In the genomic region with DNA sequence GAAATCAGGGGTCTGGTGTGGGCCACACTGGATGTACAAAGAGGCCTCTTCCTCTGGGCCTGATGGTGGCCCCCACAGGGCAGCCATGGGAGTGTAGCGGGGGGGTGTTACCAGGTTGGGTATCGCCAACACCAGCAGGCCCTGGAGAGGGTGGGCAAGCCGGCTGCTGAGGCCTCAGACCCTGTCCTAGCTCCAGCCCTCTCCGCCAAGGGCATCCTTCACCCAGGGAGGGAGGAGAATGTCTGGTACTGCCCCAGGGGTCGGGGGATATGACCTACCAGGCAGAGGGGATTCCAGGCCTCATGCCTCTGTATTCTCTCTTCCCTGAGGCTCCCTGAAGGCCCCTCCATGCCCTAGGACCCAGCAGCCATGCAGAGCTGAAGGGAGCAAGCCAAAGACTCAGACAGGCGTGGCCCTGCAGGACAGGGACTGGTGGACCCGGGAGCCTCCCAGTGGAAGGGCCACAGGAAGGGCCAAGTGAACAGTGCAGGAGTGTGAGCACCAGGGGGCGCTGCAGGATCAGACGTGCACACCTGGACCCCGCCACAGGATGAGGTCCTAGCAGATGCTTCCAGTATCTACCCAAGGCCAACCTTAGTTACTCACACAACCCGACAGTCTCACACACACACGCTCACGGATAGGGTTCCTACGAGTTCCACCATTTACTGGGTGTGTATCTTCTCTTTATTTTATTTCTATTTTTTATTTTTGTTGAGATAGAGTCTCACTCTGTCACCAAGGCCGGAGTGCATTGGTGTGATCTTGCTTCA, we compare ENCODE assay signal across 1 cellular context.
A peak's percentile ranks its signal among the peaks of the same experiment; 100 is the strongest.
TF ChIP-seq lines count a peak whose summit lies in the region.

No MANE protein-coding gene starts in this region.

TF ChIP-seq in K562, 482 proteins besides CTCF, POLR2A, EP300 and RAD21 (continues in another document):
- TF ChIP-seq TBP (optimal IDR thresholded peaks at IDR 0.05; ENCODE audit: low read depth, low read length): peak; percentile 34
- no peak for TF ChIP-seq KAT2B (IDR thresholded peaks at IDR 0.05; ENCODE audit: low read depth, low read length)
- TF ChIP-seq, protein P1, sequence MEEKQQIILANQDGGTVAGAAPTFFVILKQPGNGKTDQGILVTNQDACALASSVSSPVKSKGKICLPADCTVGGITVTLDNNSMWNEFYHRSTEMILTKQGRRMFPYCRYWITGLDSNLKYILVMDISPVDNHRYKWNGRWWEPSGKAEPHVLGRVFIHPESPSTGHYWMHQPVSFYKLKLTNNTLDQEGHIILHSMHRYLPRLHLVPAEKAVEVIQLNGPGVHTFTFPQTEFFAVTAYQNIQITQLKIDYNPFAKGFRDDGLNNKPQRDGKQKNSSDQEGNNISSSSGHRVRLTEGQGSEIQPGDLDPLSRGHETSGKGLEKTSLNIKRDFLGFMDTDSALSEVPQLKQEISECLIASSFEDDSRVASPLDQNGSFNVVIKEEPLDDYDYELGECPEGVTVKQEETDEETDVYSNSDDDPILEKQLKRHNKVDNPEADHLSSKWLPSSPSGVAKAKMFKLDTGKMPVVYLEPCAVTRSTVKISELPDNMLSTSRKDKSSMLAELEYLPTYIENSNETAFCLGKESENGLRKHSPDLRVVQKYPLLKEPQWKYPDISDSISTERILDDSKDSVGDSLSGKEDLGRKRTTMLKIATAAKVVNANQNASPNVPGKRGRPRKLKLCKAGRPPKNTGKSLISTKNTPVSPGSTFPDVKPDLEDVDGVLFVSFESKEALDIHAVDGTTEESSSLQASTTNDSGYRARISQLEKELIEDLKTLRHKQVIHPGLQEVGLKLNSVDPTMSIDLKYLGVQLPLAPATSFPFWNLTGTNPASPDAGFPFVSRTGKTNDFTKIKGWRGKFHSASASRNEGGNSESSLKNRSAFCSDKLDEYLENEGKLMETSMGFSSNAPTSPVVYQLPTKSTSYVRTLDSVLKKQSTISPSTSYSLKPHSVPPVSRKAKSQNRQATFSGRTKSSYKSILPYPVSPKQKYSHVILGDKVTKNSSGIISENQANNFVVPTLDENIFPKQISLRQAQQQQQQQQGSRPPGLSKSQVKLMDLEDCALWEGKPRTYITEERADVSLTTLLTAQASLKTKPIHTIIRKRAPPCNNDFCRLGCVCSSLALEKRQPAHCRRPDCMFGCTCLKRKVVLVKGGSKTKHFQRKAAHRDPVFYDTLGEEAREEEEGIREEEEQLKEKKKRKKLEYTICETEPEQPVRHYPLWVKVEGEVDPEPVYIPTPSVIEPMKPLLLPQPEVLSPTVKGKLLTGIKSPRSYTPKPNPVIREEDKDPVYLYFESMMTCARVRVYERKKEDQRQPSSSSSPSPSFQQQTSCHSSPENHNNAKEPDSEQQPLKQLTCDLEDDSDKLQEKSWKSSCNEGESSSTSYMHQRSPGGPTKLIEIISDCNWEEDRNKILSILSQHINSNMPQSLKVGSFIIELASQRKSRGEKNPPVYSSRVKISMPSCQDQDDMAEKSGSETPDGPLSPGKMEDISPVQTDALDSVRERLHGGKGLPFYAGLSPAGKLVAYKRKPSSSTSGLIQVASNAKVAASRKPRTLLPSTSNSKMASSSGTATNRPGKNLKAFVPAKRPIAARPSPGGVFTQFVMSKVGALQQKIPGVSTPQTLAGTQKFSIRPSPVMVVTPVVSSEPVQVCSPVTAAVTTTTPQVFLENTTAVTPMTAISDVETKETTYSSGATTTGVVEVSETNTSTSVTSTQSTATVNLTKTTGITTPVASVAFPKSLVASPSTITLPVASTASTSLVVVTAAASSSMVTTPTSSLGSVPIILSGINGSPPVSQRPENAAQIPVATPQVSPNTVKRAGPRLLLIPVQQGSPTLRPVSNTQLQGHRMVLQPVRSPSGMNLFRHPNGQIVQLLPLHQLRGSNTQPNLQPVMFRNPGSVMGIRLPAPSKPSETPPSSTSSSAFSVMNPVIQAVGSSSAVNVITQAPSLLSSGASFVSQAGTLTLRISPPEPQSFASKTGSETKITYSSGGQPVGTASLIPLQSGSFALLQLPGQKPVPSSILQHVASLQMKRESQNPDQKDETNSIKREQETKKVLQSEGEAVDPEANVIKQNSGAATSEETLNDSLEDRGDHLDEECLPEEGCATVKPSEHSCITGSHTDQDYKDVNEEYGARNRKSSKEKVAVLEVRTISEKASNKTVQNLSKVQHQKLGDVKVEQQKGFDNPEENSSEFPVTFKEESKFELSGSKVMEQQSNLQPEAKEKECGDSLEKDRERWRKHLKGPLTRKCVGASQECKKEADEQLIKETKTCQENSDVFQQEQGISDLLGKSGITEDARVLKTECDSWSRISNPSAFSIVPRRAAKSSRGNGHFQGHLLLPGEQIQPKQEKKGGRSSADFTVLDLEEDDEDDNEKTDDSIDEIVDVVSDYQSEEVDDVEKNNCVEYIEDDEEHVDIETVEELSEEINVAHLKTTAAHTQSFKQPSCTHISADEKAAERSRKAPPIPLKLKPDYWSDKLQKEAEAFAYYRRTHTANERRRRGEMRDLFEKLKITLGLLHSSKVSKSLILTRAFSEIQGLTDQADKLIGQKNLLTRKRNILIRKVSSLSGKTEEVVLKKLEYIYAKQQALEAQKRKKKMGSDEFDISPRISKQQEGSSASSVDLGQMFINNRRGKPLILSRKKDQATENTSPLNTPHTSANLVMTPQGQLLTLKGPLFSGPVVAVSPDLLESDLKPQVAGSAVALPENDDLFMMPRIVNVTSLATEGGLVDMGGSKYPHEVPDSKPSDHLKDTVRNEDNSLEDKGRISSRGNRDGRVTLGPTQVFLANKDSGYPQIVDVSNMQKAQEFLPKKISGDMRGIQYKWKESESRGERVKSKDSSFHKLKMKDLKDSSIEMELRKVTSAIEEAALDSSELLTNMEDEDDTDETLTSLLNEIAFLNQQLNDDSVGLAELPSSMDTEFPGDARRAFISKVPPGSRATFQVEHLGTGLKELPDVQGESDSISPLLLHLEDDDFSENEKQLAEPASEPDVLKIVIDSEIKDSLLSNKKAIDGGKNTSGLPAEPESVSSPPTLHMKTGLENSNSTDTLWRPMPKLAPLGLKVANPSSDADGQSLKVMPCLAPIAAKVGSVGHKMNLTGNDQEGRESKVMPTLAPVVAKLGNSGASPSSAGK (IDR thresholded peaks at IDR 0.05): no peak
- peak; percentile 63; the same call in 1 of the 2 replicates for TF ChIP-seq ZKSCAN1 (IDR thresholded peaks at IDR 0.05; ENCODE audit: low read depth, low read length)
- TF ChIP-seq, protein P2, sequence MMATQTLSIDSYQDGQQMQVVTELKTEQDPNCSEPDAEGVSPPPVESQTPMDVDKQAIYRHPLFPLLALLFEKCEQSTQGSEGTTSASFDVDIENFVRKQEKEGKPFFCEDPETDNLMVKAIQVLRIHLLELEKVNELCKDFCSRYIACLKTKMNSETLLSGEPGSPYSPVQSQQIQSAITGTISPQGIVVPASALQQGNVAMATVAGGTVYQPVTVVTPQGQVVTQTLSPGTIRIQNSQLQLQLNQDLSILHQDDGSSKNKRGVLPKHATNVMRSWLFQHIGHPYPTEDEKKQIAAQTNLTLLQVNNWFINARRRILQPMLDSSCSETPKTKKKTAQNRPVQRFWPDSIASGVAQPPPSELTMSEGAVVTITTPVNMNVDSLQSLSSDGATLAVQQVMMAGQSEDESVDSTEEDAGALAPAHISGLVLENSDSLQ (IDR thresholded peaks at IDR 0.05): no peak
- no peak for TF ChIP-seq ZFP36 (IDR thresholded peaks at IDR 0.05; ENCODE audit: low read depth, low read length, partially characterized antibody)
- TF ChIP-seq TCF7L2 (IDR thresholded peaks at IDR 0.05; ENCODE audit: low read depth, low read length): no peak
- TF ChIP-seq SMAD3 (CRISPR knock-in tag; conservative IDR thresholded peaks at IDR 0.05): no peak
- TF ChIP-seq ZNF316 (IDR thresholded peaks at IDR 0.05): no peak
- TF ChIP-seq PHF8 (IDR thresholded peaks at IDR 0.05; ENCODE audit: borderline replicate concordance, low read length): no peak
- TF ChIP-seq MAFF (IDR thresholded peaks at IDR 0.05; ENCODE audit: low read length): no peak
- TF ChIP-seq ESRRA (IDR thresholded peaks at IDR 0.05; ENCODE audit: borderline replicate concordance, low read depth): 0 out of 2 replicates have a peak, but pooled peaks have one; percentile 24
- TF ChIP-seq, protein P3, sequence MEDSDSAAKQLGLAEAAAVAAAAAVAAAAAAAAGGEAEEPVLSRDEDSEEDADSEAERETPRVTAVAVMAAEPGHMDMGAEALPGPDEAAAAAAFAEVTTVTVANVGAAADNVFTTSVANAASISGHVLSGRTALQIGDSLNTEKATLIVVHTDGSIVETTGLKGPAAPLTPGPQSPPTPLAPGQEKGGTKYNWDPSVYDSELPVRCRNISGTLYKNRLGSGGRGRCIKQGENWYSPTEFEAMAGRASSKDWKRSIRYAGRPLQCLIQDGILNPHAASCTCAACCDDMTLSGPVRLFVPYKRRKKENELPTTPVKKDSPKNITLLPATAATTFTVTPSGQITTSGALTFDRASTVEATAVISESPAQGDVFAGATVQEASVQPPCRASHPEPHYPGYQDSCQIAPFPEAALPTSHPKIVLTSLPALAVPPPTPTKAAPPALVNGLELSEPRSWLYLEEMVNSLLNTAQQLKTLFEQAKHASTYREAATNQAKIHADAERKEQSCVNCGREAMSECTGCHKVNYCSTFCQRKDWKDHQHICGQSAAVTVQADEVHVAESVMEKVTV (CRISPR knock-in tag; IDR thresholded peaks at IDR 0.05): peak; percentile 93
- TF ChIP-seq THRAP3 (IDR thresholded peaks at IDR 0.05; ENCODE audit: borderline replicate concordance): no peak
- TF ChIP-seq CTBP1 (IDR thresholded peaks at IDR 0.05; ENCODE audit: borderline replicate concordance): peak; percentile 89
- TF ChIP-seq MXI1 (IDR thresholded peaks at IDR 0.05; ENCODE audit: low read depth, low read length): no peak
- TF ChIP-seq, protein P4, sequence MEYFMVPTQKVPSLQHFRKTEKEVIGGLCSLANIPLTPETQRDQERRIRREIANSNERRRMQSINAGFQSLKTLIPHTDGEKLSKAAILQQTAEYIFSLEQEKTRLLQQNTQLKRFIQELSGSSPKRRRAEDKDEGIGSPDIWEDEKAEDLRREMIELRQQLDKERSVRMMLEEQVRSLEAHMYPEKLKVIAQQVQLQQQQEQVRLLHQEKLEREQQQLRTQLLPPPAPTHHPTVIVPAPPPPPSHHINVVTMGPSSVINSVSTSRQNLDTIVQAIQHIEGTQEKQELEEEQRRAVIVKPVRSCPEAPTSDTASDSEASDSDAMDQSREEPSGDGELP (CRISPR knock-in tag; IDR thresholded peaks at IDR 0.05; ENCODE audit: borderline replicate concordance): peak; percentile 57; the same call in 1 of the 2 replicates
- no peak for TF ChIP-seq ZNF347 (CRISPR knock-in tag; IDR thresholded peaks at IDR 0.05; ENCODE audit: low read depth)
- TF ChIP-seq, protein P5, sequence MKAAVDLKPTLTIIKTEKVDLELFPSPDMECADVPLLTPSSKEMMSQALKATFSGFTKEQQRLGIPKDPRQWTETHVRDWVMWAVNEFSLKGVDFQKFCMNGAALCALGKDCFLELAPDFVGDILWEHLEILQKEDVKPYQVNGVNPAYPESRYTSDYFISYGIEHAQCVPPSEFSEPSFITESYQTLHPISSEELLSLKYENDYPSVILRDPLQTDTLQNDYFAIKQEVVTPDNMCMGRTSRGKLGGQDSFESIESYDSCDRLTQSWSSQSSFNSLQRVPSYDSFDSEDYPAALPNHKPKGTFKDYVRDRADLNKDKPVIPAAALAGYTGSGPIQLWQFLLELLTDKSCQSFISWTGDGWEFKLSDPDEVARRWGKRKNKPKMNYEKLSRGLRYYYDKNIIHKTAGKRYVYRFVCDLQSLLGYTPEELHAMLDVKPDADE (conservative IDR thresholded peaks at IDR 0.05; ENCODE audit: control insufficient read depth, low read depth, low read length): 0 out of 2 replicates have a peak, but pooled peaks have one; percentile 14
- TF ChIP-seq CBFB (CRISPR knock-in tag; IDR thresholded peaks at IDR 0.05): peak; percentile 38; the same call in 1 of the 2 replicates
- TF ChIP-seq ELF4 (CRISPR knock-in tag; IDR thresholded peaks at IDR 0.05): no peak
- no peak for TF ChIP-seq CCNT2 (IDR thresholded peaks at IDR 0.05; ENCODE audit: borderline replicate concordance, extremely low read depth, insufficient read length, low read depth, low read length)
- TF ChIP-seq HLTF (IDR thresholded peaks at IDR 0.05): 0 out of 2 replicates have a peak, but pooled peaks have one; percentile 17
- TF ChIP-seq MECOM (CRISPR knock-in tag; IDR thresholded peaks at IDR 0.05): peak; percentile 89
- TF ChIP-seq, protein P6, sequence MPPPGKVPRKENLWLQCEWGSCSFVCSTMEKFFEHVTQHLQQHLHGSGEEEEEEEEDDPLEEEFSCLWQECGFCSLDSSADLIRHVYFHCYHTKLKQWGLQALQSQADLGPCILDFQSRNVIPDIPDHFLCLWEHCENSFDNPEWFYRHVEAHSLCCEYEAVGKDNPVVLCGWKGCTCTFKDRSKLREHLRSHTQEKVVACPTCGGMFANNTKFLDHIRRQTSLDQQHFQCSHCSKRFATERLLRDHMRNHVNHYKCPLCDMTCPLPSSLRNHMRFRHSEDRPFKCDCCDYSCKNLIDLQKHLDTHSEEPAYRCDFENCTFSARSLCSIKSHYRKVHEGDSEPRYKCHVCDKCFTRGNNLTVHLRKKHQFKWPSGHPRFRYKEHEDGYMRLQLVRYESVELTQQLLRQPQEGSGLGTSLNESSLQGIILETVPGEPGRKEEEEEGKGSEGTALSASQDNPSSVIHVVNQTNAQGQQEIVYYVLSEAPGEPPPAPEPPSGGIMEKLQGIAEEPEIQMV (tag; conservative IDR thresholded peaks at IDR 0.05; ENCODE audit: low read depth): no peak
- TF ChIP-seq MAFK (IDR thresholded peaks at IDR 0.05; ENCODE audit: low read length): no peak
- TF ChIP-seq HMGN3 (IDR thresholded peaks at IDR 0.05; ENCODE audit: borderline replicate concordance, extremely low read depth, insufficient read length, low read depth, low read length): no peak
- TF ChIP-seq, protein P7, sequence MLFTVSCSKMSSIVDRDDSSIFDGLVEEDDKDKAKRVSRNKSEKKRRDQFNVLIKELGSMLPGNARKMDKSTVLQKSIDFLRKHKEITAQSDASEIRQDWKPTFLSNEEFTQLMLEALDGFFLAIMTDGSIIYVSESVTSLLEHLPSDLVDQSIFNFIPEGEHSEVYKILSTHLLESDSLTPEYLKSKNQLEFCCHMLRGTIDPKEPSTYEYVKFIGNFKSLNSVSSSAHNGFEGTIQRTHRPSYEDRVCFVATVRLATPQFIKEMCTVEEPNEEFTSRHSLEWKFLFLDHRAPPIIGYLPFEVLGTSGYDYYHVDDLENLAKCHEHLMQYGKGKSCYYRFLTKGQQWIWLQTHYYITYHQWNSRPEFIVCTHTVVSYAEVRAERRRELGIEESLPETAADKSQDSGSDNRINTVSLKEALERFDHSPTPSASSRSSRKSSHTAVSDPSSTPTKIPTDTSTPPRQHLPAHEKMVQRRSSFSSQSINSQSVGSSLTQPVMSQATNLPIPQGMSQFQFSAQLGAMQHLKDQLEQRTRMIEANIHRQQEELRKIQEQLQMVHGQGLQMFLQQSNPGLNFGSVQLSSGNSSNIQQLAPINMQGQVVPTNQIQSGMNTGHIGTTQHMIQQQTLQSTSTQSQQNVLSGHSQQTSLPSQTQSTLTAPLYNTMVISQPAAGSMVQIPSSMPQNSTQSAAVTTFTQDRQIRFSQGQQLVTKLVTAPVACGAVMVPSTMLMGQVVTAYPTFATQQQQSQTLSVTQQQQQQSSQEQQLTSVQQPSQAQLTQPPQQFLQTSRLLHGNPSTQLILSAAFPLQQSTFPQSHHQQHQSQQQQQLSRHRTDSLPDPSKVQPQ (CRISPR knock-in tag; IDR thresholded peaks at IDR 0.05; ENCODE audit: borderline replicate concordance): no peak
- no peak for TF ChIP-seq ETV6 (IDR thresholded peaks at IDR 0.05; ENCODE audit: borderline replicate concordance in 1 of 2, low read depth in 2 of 2, low read length in 1 of 2)
- TF ChIP-seq ETV6 (CRISPR knock-in tag; IDR thresholded peaks at IDR 0.05; ENCODE audit: borderline replicate concordance): no peak
- TF ChIP-seq ETV5 (CRISPR knock-in tag; IDR thresholded peaks at IDR 0.05; ENCODE audit: low read depth): peak; percentile 67; the same call in 1 of the 2 replicates
